ENCODE assay signal across 17 cellular contexts in genomic region chr5:147412561-147412960, GRCh38.
"Had no signal": no experiment of that assay in that cellular context is flagged by ENCODE, and none has a peak within 500 bp of the region (broad histone marks: within the 10 kb centered on the region; RNA-seq: fewer than 3 reads in every experiment).

No MANE protein-coding gene starts in this region.

- H3K27me3 ChIP-seq: SJSA1, thyroid gland, vagina had no signal

- H3K27ac ChIP-seq: SJSA1, thyroid gland had no signal

- H3K36me3 ChIP-seq: thyroid gland had no signal

- ATAC-seq: activated naive CD4-positive, alpha-beta T cell treated with anti-CD3 and anti-CD28 coated beads, Interleukin-2, amount 50 U/mL, for 72 hours; esophagus mucosa; stimulated activated naive CD8-positive, alpha-beta T cell treated with anti-CD3 and anti-CD28 coated beads, Interleukin-15, amount 100 ng/mL, for 72 hours had no signal

- H3K4me3 ChIP-seq: lung, SJSA1, thyroid gland, vagina had no signal

- DNase-seq: activated CD4-positive, alpha-beta T cell treated with anti-CD3 and anti-CD28 coated beads, Interleukin-2, amount 50 U/mL, for 4 hours; activated CD4-positive, CD25-positive, alpha-beta regulatory T cell treated with anti-CD3 and anti-CD28 coated beads, Interleukin-2, amount 50 U/mL, for 72 hours; activated gamma-delta T cell treated with Interleukin-2 at 50 U/mL for 16 hours; amygdala; effector CD8-positive, alpha-beta T cell; hypothalamus; islet precursor cell; right cardiac atrium; small intestine; stimulated activated CD4-positive, alpha-beta T cell treated with anti-CD3 and anti-CD28 coated beads, Interleukin-4, amount 100 ng/mL, for 1 hour; stimulated activated naive CD8-positive, alpha-beta T cell treated with anti-CD3 and anti-CD28 coated beads, Interleukin-15, amount 100 ng/mL, for 72 hours; thyroid gland had no signal

- H3K9me3 ChIP-seq: SJSA1, thyroid gland, vagina had no signal
